Comparison of ENCODE assay signal across 10 cellular contexts in genomic region chr18:74456409-74457042, GRCh38. TPM values are rescaled to one million over a fixed set of nuclear protein-coding genes. Genes with fewer than 3 reads are reported as not detected.
A peak's percentile ranks its signal among the peaks of the same experiment; 100 is the strongest.
DNase-seq lines count a peak whose midpoint lies in the region; ATAC-seq, FAIRE-seq and TF ChIP-seq lines count a peak whose summit lies in the region.
"Had no signal": no experiment of that assay in that cellular context is flagged by ENCODE, and none has a peak within 500 bp of the region (broad histone marks: within the 10 kb centered on the region; RNA-seq: fewer than 3 reads in every experiment).

No MANE protein-coding gene starts in this region.

- no peak overlapping the region for H3K27ac ChIP-seq in Peyer's patch
- H3K27ac ChIP-seq in right lobe of liver, result no peak overlapping the region
- no peak overlapping the region for H3K27ac ChIP-seq in stomach smooth muscle (ENCODE audit: low read length)

- H3K27me3 Mint-ChIP-seq in chondrocyte (ENCODE audit: low read depth), result peaks cover 68% of the 10 kb centered on the region

- H3K4me3 Mint-ChIP-seq in chondrocyte (ENCODE audit: unreplicated experiment), result peak overlapping the region; percentile 19

- no peak for FAIRE-seq in GM12891 (lab: Jason Lieb, UNC)

- TF ChIP-seq POLR2A in Peyer's patch (IDR thresholded peaks at IDR 0.05) (no peak), right lobe of liver (IDR thresholded peaks at IDR 0.05) (no peak), GM12891 (IDR thresholded peaks at IDR 0.05; ENCODE audit: low read depth, low read length) (no peak)

- no peaks in the 10 kb centered on the region for H3K36me3 Mint-ChIP-seq in chondrocyte (ENCODE audit: low read depth)

- peaks cover 3% of the 10 kb centered on the region for H3K4me1 Mint-ChIP-seq in chondrocyte (ENCODE audit: low read depth)

- peak; percentile 41 to 61 (median 48) for ATAC-seq in right lobe of liver
- no peak for ATAC-seq in GM21737 (IDR thresholded peaks at IDR 0.05; ENCODE audit: unreplicated experiment)

- H3K9ac ChIP-seq in stomach smooth muscle (ENCODE audit: low read length in 2 of 2), result no peak overlapping the region

- intact Hi-C loops in right lobe of liver (cut with DNase I), result no loop called here

- no peaks in the 10 kb centered on the region for H3K9me3 Mint-ChIP-seq in chondrocyte (ENCODE audit: low read depth)
- H3K9me3 Mint-ChIP-seq: T-helper 2 cell treated with Interferon-gamma antibody and Interleukin-4, amounts not matched to agents 5 μg/mL and 100 μg/mL, for 36 hours had no signal

- 4% methylated on average over 18 of the region's 66 CpGs for WGBS in right lobe of liver (ENCODE audit: insufficient coverage, low coverage, low lambda C conversion rate, missing lambda C conversion rate)

- H3K27me3 ChIP-seq in Peyer's patch (peaks cover 0 to 17% of the 10 kb centered on the region in 2 donors), right lobe of liver (no peaks in the 10 kb centered on the region), stomach smooth muscle (ENCODE audit: control insufficient read depth in 1 of 2, insufficient read depth in 2 of 2, low read length in 2 of 2) (peaks cover 32 to 41% of the 10 kb centered on the region in 2 donors)

- peaks cover 0 to 18% (median 4%) of the 10 kb centered on the region in 4 donors for H3K4me1 ChIP-seq in Peyer's patch
- peaks cover 0 to 11% (median 1%) of the 10 kb centered on the region in 4 donors for H3K4me1 ChIP-seq in right lobe of liver
- peaks cover 14% of the 10 kb centered on the region for H3K4me1 ChIP-seq in stomach smooth muscle (ENCODE audit: control insufficient read depth, insufficient read depth, low read length)

- no peaks in the 10 kb centered on the region for H3K36me3 ChIP-seq in Peyer's patch
- no peaks in the 10 kb centered on the region for H3K36me3 ChIP-seq in right lobe of liver
- H3K36me3 ChIP-seq in stomach smooth muscle (ENCODE audit: control insufficient read depth in 2 of 2, insufficient read depth in 2 of 2, low read length in 2 of 2), result no peaks in the 10 kb centered on the region

- H3K27ac Mint-ChIP-seq in chondrocyte (ENCODE audit: unreplicated experiment), result no peak overlapping the region
- H3K27ac Mint-ChIP-seq: T-helper 2 cell treated with Interferon-gamma antibody and Interleukin-4, amounts not matched to agents 5 μg/mL and 100 μg/mL, for 36 hours had no signal

- H3K4me3 ChIP-seq in Peyer's patch (peak overlapping the region in 3 of 4 donors; percentile 9 to 44 (median 29)), right lobe of liver (peak overlapping the region in 2 of 3 donors; percentile 4 to 40), stomach smooth muscle (ENCODE audit: low read length in 2 of 2) (peak overlapping the region; percentile 1 to 62)

- H3K9me3 ChIP-seq in Peyer's patch (no peaks in the 10 kb centered on the region), right lobe of liver (no peaks in the 10 kb centered on the region), stomach smooth muscle (ENCODE audit: control insufficient read depth in 2 of 2, low read length in 2 of 2) (no peaks in the 10 kb centered on the region)

- TF ChIP-seq CTCF in Peyer's patch (IDR thresholded peaks at IDR 0.05) (no peak), chondrocyte (IDR thresholded peaks at IDR 0.05) (no peak), right lobe of liver (IDR thresholded peaks at IDR 0.05) (no peak)

- no peak for DNase-seq in Peyer's patch
- no peak for DNase-seq in chondrocyte (ENCODE audit: low spot score)
- DNase-seq in right lobe of liver, result no peak
- no peak for DNase-seq in 8988T
- DNase-seq in GM12891 (ENCODE audit: insufficient read length, low spot score), result no peak
- DNase-seq: central memory CD4-positive, alpha-beta T cell; NCI-H1092 had no signal

TF ChIP-seq in GM12891, 5 proteins besides CTCF, POLR2A, EP300 and RAD21:
- TF ChIP-seq POU2F2 (IDR thresholded peaks at IDR 0.05; ENCODE audit: low read depth, low read length) (no peak), SPI1 (IDR thresholded peaks at IDR 0.05; ENCODE audit: low read depth, low read length) (no peak), PAX5 (IDR thresholded peaks at IDR 0.05; ENCODE audit: insufficient read depth, low read length, severe bottlenecking) (no peak), POLR2AphosphoS5 (IDR thresholded peaks at IDR 0.05; ENCODE audit: low read depth, low read length) (no peak), TAF1 (IDR thresholded peaks at IDR 0.05; ENCODE audit: low read depth, low read length) (no peak)
TF ChIP-seq in GM12891: peak in this region for 0.

RNA-seq across cellular contexts. Expression of gene DIPK1C, which starts 0.6 kb away (rescaled TPM):
- total RNA-seq in Peyer's patch (under 1 TPM in 2 of 4 donors, not detected in 2; 0.70 to 0.83 TPM), chondrocyte (not detected in 3 replicates), right lobe of liver (under 1 TPM in 3 of 6 experiments, not detected in 3; 0.06 to 0.37 (median 0.20) TPM)
- not detected for polyA plus RNA-seq in GM12891 (2012; ENCODE audit: low read depth, missing spikeins)

RNA-seq across cellular contexts. Expression of gene CNDP2, which starts 39.6 kb away (rescaled TPM):
- 100 to 1,000 TPM; 283 to 798 (median 653) TPM for total RNA-seq in Peyer's patch
- 57.7 to 64.6 TPM (median 58.6 TPM) in 3 replicates for total RNA-seq in chondrocyte
- total RNA-seq in right lobe of liver, result 100 to 1,000 TPM; 178 to 367 (median 230) TPM
- polyA plus RNA-seq in GM12891 (2012; ENCODE audit: low read depth, missing spikeins), result 105 TPM
